ENCODE assay signal across 8 cellular contexts in the genomic region with DNA sequence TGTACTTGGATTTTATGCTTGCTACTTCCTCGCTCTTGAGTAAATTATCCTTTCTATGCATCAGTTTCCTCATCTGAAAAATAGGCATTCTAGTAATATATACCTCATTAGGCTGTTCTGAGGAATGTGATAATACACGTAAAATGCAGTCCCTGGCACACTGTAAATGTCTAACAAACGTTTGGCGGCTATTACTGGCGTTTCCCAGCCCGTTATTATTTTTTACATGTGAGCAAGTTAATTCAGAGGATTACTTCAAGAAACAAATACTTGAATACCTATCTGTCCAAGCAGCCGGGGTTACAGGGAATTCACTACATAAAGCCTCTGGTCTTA. TPM values are rescaled to one million over a fixed set of nuclear protein-coding genes. Genes with fewer than 3 reads are reported as not detected.
DNase-seq lines count a peak whose midpoint lies in the region; FAIRE-seq and TF ChIP-seq lines count a peak whose summit lies in the region.

No MANE protein-coding gene starts in this region.

- peak overlapping the region; percentile 89 for H3K4me3 ChIP-seq in left ventricle myocardium inferior
- peak overlapping the region; percentile 82 for H3K4me3 ChIP-seq in bronchial epithelial cell (ENCODE audit: low read depth, low read length)
- H3K4me3 ChIP-seq in mononuclear cell (ENCODE audit: low read length), result peak overlapping the region; percentile 67
- H3K4me3 ChIP-seq in vagina, result peak overlapping the region; percentile 81 to 84

- intact Hi-C loops in left ventricle myocardium inferior (cut with micrococcal nuclease) (no loop called here), cardiac septum (cut with DNase I) (no loop called here), vagina (cut with DNase I) (no loop called here)

- H3K36me3 ChIP-seq in left ventricle myocardium inferior (peaks cover 21% of the 10 kb centered on the region), bronchial epithelial cell (ENCODE audit: control insufficient read depth, insufficient read depth, low read length) (peaks cover 5% of the 10 kb centered on the region), vagina (peaks cover 0 to 10% of the 10 kb centered on the region in 2 donors)

- H3K27ac ChIP-seq in left ventricle myocardium inferior (replicated peaks) (peak overlapping the region; percentile 96), vagina (peak overlapping the region; percentile 91)

- H3K4me1 ChIP-seq in left ventricle myocardium inferior (peaks cover 38% of the 10 kb centered on the region), mononuclear cell (ENCODE audit: insufficient read depth, low read length) (peaks cover 17% of the 10 kb centered on the region), vagina (peaks cover 27% of the 10 kb centered on the region)

- no peak for TF ChIP-seq POLR2A in vagina (IDR thresholded peaks at IDR 0.05)

- no peaks in the 10 kb centered on the region for H3K27me3 ChIP-seq in left ventricle myocardium inferior (ENCODE audit: low read depth)
- H3K27me3 ChIP-seq in bronchial epithelial cell (ENCODE audit: control insufficient read depth, insufficient read depth, low read length), result no peaks in the 10 kb centered on the region
- H3K27me3 ChIP-seq in mononuclear cell (ENCODE audit: insufficient read depth, low read length), result no peaks in the 10 kb centered on the region
- no peaks in the 10 kb centered on the region for H3K27me3 ChIP-seq in vagina

- H3K9me3 ChIP-seq in left ventricle myocardium inferior (replicated peaks) (no peaks in the 10 kb centered on the region), mononuclear cell (ENCODE audit: low read depth, low read length) (no peaks in the 10 kb centered on the region), vagina (no peaks in the 10 kb centered on the region)

- no peak for FAIRE-seq in bronchial epithelial cell (lab: Jason Lieb, UNC)

- TF ChIP-seq CTCF in left ventricle myocardium inferior (IDR thresholded peaks at IDR 0.05; ENCODE audit: borderline replicate concordance) (no peak), bronchial epithelial cell (IDR thresholded peaks at IDR 0.05; ENCODE audit: insufficient read depth, low read length, severe bottlenecking) (no peak), vagina (IDR thresholded peaks at IDR 0.05) (no peak)

- DNase-seq in left ventricle myocardium inferior (no peak), cardiac septum (ENCODE audit: low spot score) (no peak), bronchial epithelial cell (ENCODE audit: low read depth) (no peak), vagina (ENCODE audit: extremely low spot score in 2 of 2) (no peak), NCI-H1105 treated with DMSO at 0.1 percent for 48 hours (lab: John Stamatoyannopoulos, UW) (no peak), GOT3 (lab: John Stamatoyannopoulos, UW) (no peak), RPMI8226 (no peak)

RNA-seq across cellular contexts. Expression of a gene that starts 0.6 kb away (rescaled TPM):
- total RNA-seq in left ventricle myocardium inferior, result 22.7 TPM
- 20.2 TPM for total RNA-seq in cardiac septum
- 25.6 and 28.2 TPM in 2 replicates for total RNA-seq in bronchial epithelial cell
- total RNA-seq in mononuclear cell, result 23.2 TPM
- total RNA-seq in vagina, result 14.0 TPM

RNA-seq across cellular contexts. Expression of a gene that starts 7.2 kb away (rescaled TPM):
- total RNA-seq in left ventricle myocardium inferior (9.7 TPM), cardiac septum (9.8 TPM), bronchial epithelial cell (10.8 and 13.7 TPM in 2 replicates), mononuclear cell (21.5 TPM), vagina (20.1 TPM)
